In the genomic region with DNA sequence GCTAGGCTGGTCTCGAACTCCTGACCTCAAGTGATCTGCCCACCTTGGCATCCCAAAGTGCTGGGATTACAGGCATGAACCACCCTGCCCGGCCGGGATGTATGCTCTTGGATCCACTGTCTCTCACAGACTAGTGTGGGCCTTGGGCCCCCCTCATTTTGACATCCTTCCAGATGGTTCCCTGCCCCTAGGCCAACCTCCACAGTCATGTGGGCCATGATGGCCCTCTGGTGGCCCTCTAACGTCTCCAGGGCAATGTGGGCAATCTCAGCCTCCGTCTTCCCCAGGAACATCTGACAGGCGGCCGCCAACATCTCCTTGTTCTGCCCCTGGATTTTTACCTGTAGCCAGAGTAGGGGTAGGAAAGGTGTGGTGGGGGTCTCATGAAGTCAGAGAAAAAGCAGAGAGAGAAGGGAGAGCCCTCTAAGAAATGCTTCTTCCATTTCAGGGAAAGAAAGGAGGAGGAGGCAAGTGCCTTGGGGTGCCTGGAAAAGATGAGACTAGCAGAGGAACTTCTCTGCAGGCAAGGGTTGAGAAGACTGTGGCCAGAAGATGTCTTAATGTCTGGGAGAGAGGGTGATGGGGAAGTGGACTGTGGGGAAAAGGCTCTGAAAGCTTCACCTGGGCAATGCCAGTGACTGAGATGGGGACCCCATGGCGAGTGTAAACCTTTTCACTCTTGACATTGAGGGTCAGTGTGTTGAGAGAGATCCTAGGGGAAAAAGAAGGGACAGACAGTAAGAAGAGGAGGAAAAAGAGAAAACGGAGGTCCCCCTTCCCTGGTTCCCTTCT, we compare ENCODE assay signal across 8 cellular contexts. TPM values are rescaled to one million over a fixed set of nuclear protein-coding genes. Genes with fewer than 3 reads are reported as not detected.
DNase-seq lines count a peak whose midpoint lies in the region; ATAC-seq and TF ChIP-seq lines count a peak whose summit lies in the region.

No MANE protein-coding gene starts in this region.

- peak overlapping the region; percentile 87 for H3K27ac Mint-ChIP-seq in activated naive CD8-positive, alpha-beta T cell treated with anti-CD3 and anti-CD28 coated beads, Interleukin-2, amount 10 ng/mL, durations not matched to agents 7 days and 5 days

- POLR2A ChIA-PET in activated naive CD8-positive, alpha-beta T cell treated with anti-CD3 and anti-CD28 coated beads, Interleukin-2, amount 10 ng/mL, durations not matched to agents 7 days and 5 days (lab: Charles Lee) = interaction anchor here (0.6 to 3.8 kb wide), 11 partner anchors 10 to 83 kb away, joined by 3 to 40 read pairs (median 4); partner anchors contain the start of gene NRM

- H3K4me3 ChIP-seq in thoracic aorta = peak overlapping the region; percentile 93

- peaks cover 53% of the 10 kb centered on the region for H3K4me1 Mint-ChIP-seq in activated naive CD8-positive, alpha-beta T cell treated with anti-CD3 and anti-CD28 coated beads, Interleukin-2, amount 10 ng/mL, durations not matched to agents 7 days and 5 days

- ATAC-seq in activated naive CD8-positive, alpha-beta T cell treated with anti-CD3 and anti-CD28 coated beads, Interleukin-2, amount 10 ng/mL, durations not matched to agents 7 days and 5 days (ENCODE audit: low read depth) = no peak
- ATAC-seq in thoracic aorta (ENCODE audit: insufficient number of reproducible peaks, low FRiP score, low read depth) = no peak

- H3K4me3 Mint-ChIP-seq in activated naive CD8-positive, alpha-beta T cell treated with anti-CD3 and anti-CD28 coated beads, Interleukin-2, amount 10 ng/mL, durations not matched to agents 7 days and 5 days = peak overlapping the region; percentile 98

- peaks cover 11 to 63% of the 10 kb centered on the region in 2 donors for H3K4me1 ChIP-seq in thoracic aorta (ENCODE audit: control insufficient read depth in 1 of 2, low read depth in 2 of 2)

- H3K27me3 ChIP-seq in thoracic aorta (replicated peaks; ENCODE audit: insufficient read depth) = no peaks in the 10 kb centered on the region

- H3K9me3 ChIP-seq in thoracic aorta = no peaks in the 10 kb centered on the region

- peak overlapping the region; percentile 92 to 94 for H3K27ac ChIP-seq in thoracic aorta

- peaks cover 29% of the 10 kb centered on the region for H3K36me3 ChIP-seq in thoracic aorta

- H3K9me3 Mint-ChIP-seq in activated naive CD8-positive, alpha-beta T cell treated with anti-CD3 and anti-CD28 coated beads, Interleukin-2, amount 10 ng/mL, durations not matched to agents 7 days and 5 days = no peaks in the 10 kb centered on the region

- TF ChIP-seq CTCF in thoracic aorta (IDR thresholded peaks at IDR 0.05) = no peak

- peak; percentile 73 for DNase-seq in activated CD8-positive, alpha-beta memory T cell treated with anti-CD3 and anti-CD28 coated beads for 24 hours
- DNase-seq in activated CD8-positive, alpha-beta memory T cell treated with anti-CD3 and anti-CD28 coated beads, Interleukin-2, amount 50 U/mL, for 4 hours = no peak
- no peak for DNase-seq in activated naive CD8-positive, alpha-beta T cell treated with anti-CD3 and anti-CD28 coated beads, Interleukin-2, amount 10 ng/mL, durations not matched to agents 7 days and 5 days
- DNase-seq in kidney tubule cell (ENCODE audit: low spot score) = peak; percentile 53
- no peak for DNase-seq in thoracic aorta (ENCODE audit: low spot score)
- DNase-seq in SK-N-DZ (ENCODE audit: low spot score) = no peak
- no peak for DNase-seq in DMS53 treated with DMSO at 0.1 percent for 48 hours (lab: John Stamatoyannopoulos, UW; ENCODE audit: unreplicated experiment)
- DNase-seq in NCI-H2029 treated with DMSO at 0.1 percent for 48 hours (lab: John Stamatoyannopoulos, UW) = no peak

- no peaks in the 10 kb centered on the region for H3K27me3 Mint-ChIP-seq in activated naive CD8-positive, alpha-beta T cell treated with anti-CD3 and anti-CD28 coated beads, Interleukin-2, amount 10 ng/mL, durations not matched to agents 7 days and 5 days

- H3K36me3 Mint-ChIP-seq in activated naive CD8-positive, alpha-beta T cell treated with anti-CD3 and anti-CD28 coated beads, Interleukin-2, amount 10 ng/mL, durations not matched to agents 7 days and 5 days = peaks cover 60% of the 10 kb centered on the region

RNA-seq across cellular contexts. Expression of gene FLOT1, which starts 1.3 kb away (rescaled TPM):
- 100 to 1,000 TPM; 261 to 271 TPM for total RNA-seq in activated naive CD8-positive, alpha-beta T cell treated with anti-CD3 and anti-CD28 coated beads, Interleukin-2, amount 10 ng/mL, durations not matched to agents 7 days and 5 days
- total RNA-seq in thoracic aorta = 100 to 1,000 TPM; 135 to 177 TPM
- 156 and 180 TPM in 2 replicates for polyA plus RNA-seq in SK-N-DZ (2014; cell fraction: cytosol; rRNA removed)
- polyA plus RNA-seq in SK-N-DZ (2014; cell fraction: nucleus; rRNA removed) = 130 and 150 TPM in 2 replicates

RNA-seq across cellular contexts. Expression of gene IER3, which starts 3.2 kb away (rescaled TPM):
- total RNA-seq in activated naive CD8-positive, alpha-beta T cell treated with anti-CD3 and anti-CD28 coated beads, Interleukin-2, amount 10 ng/mL, durations not matched to agents 7 days and 5 days = 10 to 100 TPM; 49.1 to 52.7 TPM
- total RNA-seq in thoracic aorta = 10 to 100 TPM; 43.5 to 43.8 TPM
- 2.7 and 4.1 TPM in 2 replicates for polyA plus RNA-seq in SK-N-DZ (2014; cell fraction: cytosol; rRNA removed)
- 1.2 and 3.6 TPM in 2 replicates for polyA plus RNA-seq in SK-N-DZ (2014; cell fraction: nucleus; rRNA removed)

RNA-seq across cellular contexts. Expression of gene TUBB, which starts 21.0 kb away (rescaled TPM):
- 1,000 to 10,000 TPM; 1,168 to 1,207 TPM for total RNA-seq in activated naive CD8-positive, alpha-beta T cell treated with anti-CD3 and anti-CD28 coated beads, Interleukin-2, amount 10 ng/mL, durations not matched to agents 7 days and 5 days
- 100 to 1,000 TPM; 172 to 243 TPM for total RNA-seq in thoracic aorta
- 1,702 and 1,814 TPM in 2 replicates for polyA plus RNA-seq in SK-N-DZ (2014; cell fraction: cytosol; rRNA removed)
- 586 and 640 TPM in 2 replicates for polyA plus RNA-seq in SK-N-DZ (2014; cell fraction: nucleus; rRNA removed)

RNA-seq across cellular contexts. Expression of gene MDC1, which starts 24.1 kb away (rescaled TPM):
- 10 to 100 TPM; 50.2 to 52.2 TPM for total RNA-seq in activated naive CD8-positive, alpha-beta T cell treated with anti-CD3 and anti-CD28 coated beads, Interleukin-2, amount 10 ng/mL, durations not matched to agents 7 days and 5 days
- total RNA-seq in thoracic aorta = 10 to 100 TPM; 16.6 to 22.6 TPM
- polyA plus RNA-seq in SK-N-DZ (2014; cell fraction: cytosol; rRNA removed) = 16.8 and 18.7 TPM in 2 replicates
- polyA plus RNA-seq in SK-N-DZ (2014; cell fraction: nucleus; rRNA removed) = 28.1 and 83.2 TPM in 2 replicates

RNA-seq across cellular contexts. Expression of gene NRM, which starts 50.4 kb away (rescaled TPM):
- 10 to 100 TPM; 33.1 to 33.9 TPM for total RNA-seq in activated naive CD8-positive, alpha-beta T cell treated with anti-CD3 and anti-CD28 coated beads, Interleukin-2, amount 10 ng/mL, durations not matched to agents 7 days and 5 days
- 10 to 100 TPM in 1 of 2 donors, 1 to 10 TPM in 1; 2.3 to 17.1 TPM for total RNA-seq in thoracic aorta
- 27.6 and 35.7 TPM in 2 replicates for polyA plus RNA-seq in SK-N-DZ (2014; cell fraction: cytosol; rRNA removed)
- 26.0 and 29.3 TPM in 2 replicates for polyA plus RNA-seq in SK-N-DZ (2014; cell fraction: nucleus; rRNA removed)

Comparison
In these comparisons a context has a peak if more than half of its experiments do, and no peak if none do; other contexts are left out.
1. DNase-seq: peak in activated CD8-positive, alpha-beta memory T cell treated with anti-CD3 and anti-CD28 coated beads for 24 hours (single experiment) and kidney tubule cell (single experiment); none in activated CD8-positive, alpha-beta memory T cell treated with anti-CD3 and anti-CD28 coated beads, Interleukin-2, amount 50 U/mL, for 4 hours (single experiment), activated naive CD8-positive, alpha-beta T cell treated with anti-CD3 and anti-CD28 coated beads, Interleukin-2, amount 10 ng/mL, durations not matched to agents 7 days and 5 days (single experiment), thoracic aorta (single experiment), SK-N-DZ (single experiment), DMS53 treated with DMSO at 0.1 percent for 48 hours (single experiment) and NCI-H2029 treated with DMSO at 0.1 percent for 48 hours (single experiment).
2. RNA of gene TUBB, which starts 21.0 kb away (total RNA-seq): 1,168 to 1,207 TPM in activated naive CD8-positive, alpha-beta T cell treated with anti-CD3 and anti-CD28 coated beads, Interleukin-2, amount 10 ng/mL, durations not matched to agents 7 days and 5 days; 172 to 243 TPM in thoracic aorta; every median in the first group is over 4 times any median in the second.